9 cellular contexts compared by ENCODE assay signal in genomic region chr4:1722551-1723071, GRCh38. TPM values are rescaled to one million over a fixed set of nuclear protein-coding genes. Genes with fewer than 3 reads are reported as not detected.
DNase-seq lines count a peak whose midpoint lies in the region; ATAC-seq and TF ChIP-seq lines count a peak whose summit lies in the region.
"Had no signal": no experiment of that assay in that cellular context is flagged by ENCODE, and none has a peak within 500 bp of the region (broad histone marks: within the 10 kb centered on the region; RNA-seq: fewer than 3 reads in every experiment).

No MANE protein-coding gene starts in this region.

- H3K4me1 ChIP-seq in DND-41 (ENCODE audit: insufficient read depth, low read length) (peaks cover 68% of the 10 kb centered on the region), colonic mucosa (peaks cover 20% of the 10 kb centered on the region), neuron (ENCODE audit: insufficient read depth, low read length) (peaks cover 31% of the 10 kb centered on the region)

- peaks cover 95% of the 10 kb centered on the region for H3K79me2 ChIP-seq in DND-41 (ENCODE audit: insufficient read depth, low read length)

- H2AFZ ChIP-seq in DND-41 (ENCODE audit: low read depth, low read length) (no peak overlapping the region), neuron (ENCODE audit: low read depth, low read length) (no peak overlapping the region)

- H3K4me3 ChIP-seq in DND-41 (ENCODE audit: low read depth in 1 of 2, low read length in 2 of 2) (peak overlapping the region; percentile 81 to 91; a peak in 3 of 4 replicates), NB4 (ENCODE audit: low read depth, low read length) (peak overlapping the region; percentile 92), colonic mucosa (peak overlapping the region; percentile 87), neuron (ENCODE audit: low read length) (peak overlapping the region; percentile 85)

- TF ChIP-seq POLR2A in NB4 (IDR thresholded peaks at IDR 0.05; ENCODE audit: extremely low read depth, insufficient read length) = no peak

- peaks cover 69% of the 10 kb centered on the region for H4K20me1 ChIP-seq in DND-41 (ENCODE audit: insufficient read depth, low read length)

- TF ChIP-seq CTCF in DND-41 (IDR thresholded peaks at IDR 0.05; ENCODE audit: borderline replicate concordance, extremely low read depth, low read length, poor library complexity, severe bottlenecking) (no peak), NB4 (IDR thresholded peaks at IDR 0.05; ENCODE audit: low read depth, low read length) (no peak), colonic mucosa (IDR thresholded peaks at IDR 0.05) (no peak)

- no peak for DNase-seq in DND-41
- peak; percentile 27 for DNase-seq in NB4 (ENCODE audit: low read depth)
- no peak for DNase-seq in colonic mucosa
- DNase-seq in sciatic nerve (ENCODE audit: low spot score) = no peak
- DNase-seq in NCI-H2029 treated with DMSO at 0.1 percent for 48 hours (lab: John Stamatoyannopoulos, UW) = no peak
- DNase-seq: kidney glomerular epithelial cell had no signal

- H3K27ac ChIP-seq in DND-41 (ENCODE audit: low read length) (peak overlapping the region; percentile 84), colonic mucosa (peak overlapping the region; percentile 72)

- H3K9me3 ChIP-seq in DND-41 (ENCODE audit: insufficient read depth, low read length, severe bottlenecking) = no peaks in the 10 kb centered on the region
- no peaks in the 10 kb centered on the region for H3K9me3 ChIP-seq in colonic mucosa
- no peaks in the 10 kb centered on the region for H3K9me3 ChIP-seq in neuron (ENCODE audit: low read length)

- H3K36me3 ChIP-seq in DND-41 (ENCODE audit: insufficient read depth, low read length) (peaks cover 68% of the 10 kb centered on the region), colonic mucosa (no peaks in the 10 kb centered on the region), neuron (ENCODE audit: insufficient read depth, low read length) (peaks cover 42% of the 10 kb centered on the region)

- ATAC-seq in DND-41 (ENCODE audit: insufficient read depth, low read depth) = no peak
- no peak for ATAC-seq in sciatic nerve
- ATAC-seq in HG03520 (IDR thresholded peaks at IDR 0.05; ENCODE audit: unreplicated experiment) = no peak
- no peak for ATAC-seq in HG02678 (IDR thresholded peaks at IDR 0.05; ENCODE audit: unreplicated experiment)

- peak overlapping the region; percentile 98 for H3K4me2 ChIP-seq in DND-41 (ENCODE audit: insufficient read depth, low read length)

- H3K27me3 ChIP-seq in DND-41 (ENCODE audit: insufficient read depth, low read length, poor library complexity) (no peaks in the 10 kb centered on the region), colonic mucosa (no peaks in the 10 kb centered on the region), neuron (ENCODE audit: insufficient read depth, low read length) (no peaks in the 10 kb centered on the region)

- intact Hi-C loops in colonic mucosa (cut with DNase I) (loop anchor here (10.0 kb wide), 1 partner anchor 368 kb away; no protein-coding TSS in a partner anchor), sciatic nerve (cut with DNase I) (no loop called here)

- H3K9ac ChIP-seq in DND-41 (ENCODE audit: low read depth, low read length) (peak overlapping the region; percentile 95), colonic mucosa (ENCODE audit: low read depth in 2 of 2, low read length in 2 of 2) (peak overlapping the region; percentile 57 to 64)

RNA-seq across cellular contexts. Expression of gene TACC3, which starts 1.3 kb away (rescaled TPM):
- total RNA-seq in colonic mucosa (10 to 100 TPM; 20.6 to 99.7 TPM), sciatic nerve (9.9 TPM)

RNA-seq across cellular contexts. Expression of gene TMEM129, which starts 1.5 kb away (rescaled TPM):
- total RNA-seq in colonic mucosa = 10 to 100 TPM; 37.9 to 53.2 TPM
- total RNA-seq in sciatic nerve = 24.1 TPM

RNA-seq across cellular contexts. Expression of gene SLBP, which starts 10.5 kb away (rescaled TPM):
- total RNA-seq in colonic mucosa (10 to 100 TPM; 30.1 to 56.9 TPM), sciatic nerve (23.2 TPM)

RNA-seq across cellular contexts. Expression of gene FAM53A, which starts 38.5 kb away (rescaled TPM):
- total RNA-seq in colonic mucosa (1 to 10 TPM in 1 of 2 donors, under 1 TPM in 1; 0.86 to 1.5 TPM), sciatic nerve (1.9 TPM)
